Comparison of ENCODE assay signal across 9 cellular contexts in the genomic region with DNA sequence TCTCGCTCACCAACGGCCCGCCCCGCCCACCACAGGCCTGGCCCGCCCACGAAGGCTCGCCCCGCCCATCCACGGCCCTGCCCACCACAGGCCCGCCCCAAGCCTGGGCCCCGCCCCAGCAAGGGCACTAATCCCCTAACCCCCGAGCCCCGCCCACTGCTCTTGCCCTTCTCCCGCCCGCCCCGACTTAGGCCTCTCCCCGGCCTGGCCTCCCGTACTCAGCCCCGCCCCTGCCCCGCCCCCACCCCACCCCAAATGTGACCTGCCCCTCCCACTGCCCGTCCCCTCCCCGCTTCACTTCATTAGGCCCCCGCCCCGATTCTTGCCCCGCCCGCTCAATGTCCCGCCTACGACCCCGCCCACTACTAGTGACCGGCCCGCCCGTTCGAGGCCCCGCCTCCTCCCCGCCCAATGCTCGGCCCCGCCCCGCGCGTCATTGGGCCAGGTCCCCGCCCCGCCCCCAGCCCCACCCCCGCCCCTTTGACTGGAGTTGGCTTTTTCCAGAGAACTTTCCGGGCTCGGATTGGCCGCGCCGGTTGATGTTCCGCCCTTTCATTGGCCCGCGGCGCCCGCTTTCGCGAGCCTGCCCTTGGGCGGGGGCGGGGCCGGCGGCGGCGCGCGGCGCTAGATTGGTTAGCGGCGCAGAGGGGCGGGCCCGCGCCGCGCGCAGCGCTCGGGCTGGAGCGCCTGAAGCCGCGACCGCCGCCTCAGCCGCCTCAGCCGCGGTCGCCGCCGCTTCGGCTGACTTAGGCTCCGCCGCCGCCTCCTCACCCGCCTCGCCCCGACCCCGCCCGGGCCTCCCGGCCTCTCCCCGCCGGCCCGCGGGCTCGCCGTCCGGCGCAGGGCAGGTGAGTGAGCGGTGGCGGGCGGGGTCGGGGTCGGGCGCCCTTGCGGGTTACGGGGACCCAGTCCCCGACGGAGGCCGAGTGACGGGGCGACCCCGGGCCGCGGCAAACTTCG. TPM values are rescaled to one million over a fixed set of nuclear protein-coding genes. Genes with fewer than 3 reads are reported as not detected.
DNase-seq lines count a peak whose midpoint lies in the region; ATAC-seq, FAIRE-seq and TF ChIP-seq lines count a peak whose summit lies in the region.
"Had no signal": no experiment of that assay in that cellular context is flagged by ENCODE, and none has a peak within 500 bp of the region (broad histone marks: within the 10 kb centered on the region; RNA-seq: fewer than 3 reads in every experiment).

A gene (plus strand): TSS at position 705 of the 960 bp plus-strand sequence. CDS start 206,361 bp downstream, outside the sequence.

- TF ChIP-seq EP300 in HepG2 (IDR thresholded peaks at IDR 0.05; ENCODE audit: low read depth in 2 of 2, low read length in 2 of 2) (no peak), HepG2 (CRISPR knock-in tag; IDR thresholded peaks at IDR 0.05; ENCODE audit: borderline replicate concordance) (no peak)

- TF ChIP-seq POLR2A in HepG2 (IDR thresholded peaks at IDR 0.05; ENCODE audit: insufficient read depth in 1 of 2, low read depth in 2 of 2, low read length in 2 of 2) = no peak
- no peak for TF ChIP-seq POLR2A in lower leg skin (IDR thresholded peaks at IDR 0.05)

- H3K4me1 Mint-ChIP-seq in dendritic cell treated with granulocyte-macrophage colony-stimulating factor and Interleukin-4, amounts not matched to agents 40 ng/mL and 50 ng/mL, for 4 days (ENCODE audit: low read depth) = peaks cover 24% of the 10 kb centered on the region

- H3K36me3 ChIP-seq in liver (ENCODE audit: control insufficient read depth in 4 of 4, insufficient read depth in 3 of 4, low read depth in 1 of 4, low read length in 3 of 4) (no peaks in the 10 kb centered on the region), HepG2 (replicated peaks in 1 of 2; ENCODE audit: control insufficient read depth in 1 of 2, insufficient read depth in 2 of 2, low read length in 2 of 2) (no peaks in the 10 kb centered on the region)

- DNase-seq in HepG2 (ENCODE audit: low spot score) (no peak), NCI-H446 treated with DMSO at 0.1 percent for 48 hours (lab: John Stamatoyannopoulos, UW) (peak; percentile 92), lower leg skin (ENCODE audit: low spot score in 2 of 2) (peak; percentile 91 to 97)
- DNase-seq in activated CD4-positive, alpha-beta T cell treated with anti-CD3 and anti-CD28 coated beads, Interleukin-2, amount 50 U/mL, for 24 hours (ENCODE audit: low read depth in 1 of 2, low spot score in 1 of 2) = peak; percentile 96 to 98
- DNase-seq in stimulated activated CD4-positive, alpha-beta T cell treated with anti-CD3 and anti-CD28 coated beads, Interleukin-4, amount 100 ng/mL, for 1 hour = peak; percentile 97

- H3K36me3 Mint-ChIP-seq in dendritic cell treated with granulocyte-macrophage colony-stimulating factor and Interleukin-4, amounts not matched to agents 40 ng/mL and 50 ng/mL, for 4 days (ENCODE audit: low read depth) = no peaks in the 10 kb centered on the region

- H4K20me1 ChIP-seq in HepG2 (ENCODE audit: insufficient read depth, low read length) = no peaks in the 10 kb centered on the region

- H3K4me3 Mint-ChIP-seq in dendritic cell treated with granulocyte-macrophage colony-stimulating factor and Interleukin-4, amounts not matched to agents 40 ng/mL and 50 ng/mL, for 4 days = peak within 1 kb of the TSS; percentile 71

- H2AFZ ChIP-seq in HepG2 (ENCODE audit: low read length) = no peak within 1 kb of the TSS

- no peak for ATAC-seq in HepG2
- ATAC-seq in HG03139 (IDR thresholded peaks at IDR 0.05; ENCODE audit: unreplicated experiment) = peak; percentile 50

- no peak for FAIRE-seq in HepG2 (lab: Jason Lieb, UNC)
- FAIRE-seq: A204.1 had no signal

- no peak within 1 kb of the TSS for H3K27ac ChIP-seq in liver (ENCODE audit: low read depth in 1 of 2, low read length in 2 of 2)
- no peak within 1 kb of the TSS for H3K27ac ChIP-seq in HepG2 (ENCODE audit: extremely low read length, insufficient read depth, low read length)

- H3K4me3 ChIP-seq in liver (ENCODE audit: low read depth in 1 of 3, low read length in 3 of 3) (peak within 1 kb of the TSS in 1 of 3 donors; percentile 53), HepG2 (replicated peaks in 1 of 3; ENCODE audit: insufficient read depth in 1 of 3, low read depth in 2 of 3, low read length in 3 of 3) (no peak within 1 kb of the TSS), lower leg skin (ENCODE audit: low read depth, poor library complexity, severe bottlenecking) (peak within 1 kb of the TSS; percentile 23)

- in situ Hi-C loops in HepG2 (cut with HindIII; ENCODE audit: extremely low pct_ligation_motif_present, low pct_unique_long_range_greater_than_20kb) = no loop called here

- H3K4me2 ChIP-seq in HepG2 (ENCODE audit: low read depth, low read length) = no peak within 1 kb of the TSS

- 6% methylated on average over 119 of the region's 120 CpGs for WGBS in liver
- WGBS in HepG2 (ENCODE audit: low lambda C conversion rate) = 82% methylated on average over 93 of the region's 120 CpGs
- 3 to 5% methylated on average over 6 to 15 of the region's 120 CpGs for WGBS in lower leg skin, 2 donors

- no peak within 1 kb of the TSS for H3K27ac Mint-ChIP-seq in dendritic cell treated with granulocyte-macrophage colony-stimulating factor and Interleukin-4, amounts not matched to agents 40 ng/mL and 50 ng/mL, for 4 days

- H3K9ac ChIP-seq in liver (ENCODE audit: low read depth in 1 of 2, low read length in 2 of 2) (no peak within 1 kb of the TSS), HepG2 (ENCODE audit: insufficient read depth, low read depth, low read length) (no peak within 1 kb of the TSS)

- POLR2A ChIA-PET in HepG2 (lab: Yijun Ruan, JAX) = no interaction called here

- no peaks in the 10 kb centered on the region for H3K9me3 Mint-ChIP-seq in dendritic cell treated with granulocyte-macrophage colony-stimulating factor and Interleukin-4, amounts not matched to agents 40 ng/mL and 50 ng/mL, for 4 days

- intact Hi-C loops in HepG2 (cut with micrococcal nuclease; ENCODE audit: unreplicated experiment) = no loop called here
- intact Hi-C loops in dendritic cell treated with granulocyte-macrophage colony-stimulating factor and Interleukin-4, amounts not matched to agents 40 ng/mL and 50 ng/mL, for 4 days (cut with micrococcal nuclease) = loop anchor here (5.0 to 10.0 kb wide), 2 partner anchors 51 to 88 kb away; no protein-coding TSS in a partner anchor
- intact Hi-C loops in lower leg skin (cut with DNase I; ENCODE audit: low total_unique reads) = no loop called here

- BruUV-seq in HepG2 (replicated peaks; lab: Mats Ljungman, UMichigan) = no TSS peak

- peaks cover 0 to 4% (median under 1%) of the 10 kb centered on the region in 4 donors for H3K27me3 ChIP-seq in liver (ENCODE audit: control insufficient read depth in 4 of 4, insufficient read depth in 4 of 4, low read length in 3 of 4)
- H3K27me3 ChIP-seq in HepG2 (ENCODE audit: control insufficient read depth in 1 of 2, insufficient read depth in 2 of 2, low read length in 2 of 2) = peaks cover 0 to 5% of the 10 kb centered on the region in 2 experiments; a peak in 3 of 5 replicates

- peaks cover 26% of the 10 kb centered on the region for H3K27me3 Mint-ChIP-seq in dendritic cell treated with granulocyte-macrophage colony-stimulating factor and Interleukin-4, amounts not matched to agents 40 ng/mL and 50 ng/mL, for 4 days

- CTCF ChIA-PET in HepG2 (lab: Yijun Ruan, JAX; ENCODE audit: low intra/inter-chr PET ratio, low total read pairs) = no interaction called here

- no peaks in the 10 kb centered on the region for H3K79me2 ChIP-seq in HepG2 (ENCODE audit: insufficient read depth, low read length)

- no peak for TF ChIP-seq CTCF in liver (IDR thresholded peaks at IDR 0.05; ENCODE audit: low read depth, low read length, missing input control)
- no peak for TF ChIP-seq CTCF in HepG2 (CRISPR knock-in tag; IDR thresholded peaks at IDR 0.05)
- no peak for TF ChIP-seq CTCF in lower leg skin (IDR thresholded peaks at IDR 0.05)

- H3K4me1 ChIP-seq in liver (ENCODE audit: control insufficient read depth in 4 of 4, insufficient read depth in 4 of 4, low read length in 3 of 4) (peaks cover 0 to 7% (median 3%) of the 10 kb centered on the region in 4 donors), HepG2 (ENCODE audit: insufficient read depth, low read length) (no peaks in the 10 kb centered on the region)

- TF ChIP-seq RAD21 in liver (IDR thresholded peaks at IDR 0.05) (no peak), HepG2 (CRISPR knock-in tag; IDR thresholded peaks at IDR 0.05) (no peak)

- H3K9me3 ChIP-seq in liver (ENCODE audit: control insufficient read depth in 4 of 4, low read length in 3 of 4) = no peaks in the 10 kb centered on the region
- no peaks in the 10 kb centered on the region for H3K9me3 ChIP-seq in HepG2 (ENCODE audit: low read length)

TF ChIP-seq in liver, 16 proteins besides CTCF, POLR2A, EP300 and RAD21 (continues in another document):
- TF ChIP-seq EGR1 (IDR thresholded peaks at IDR 0.05; ENCODE audit: low read depth in 2 of 2) (no peak), SP1 (IDR thresholded peaks at IDR 0.05) (peak; percentile 23)

RNA-seq across cellular contexts. Expression of the gene that starts here (rescaled TPM):
- total RNA-seq in liver (1 to 10 TPM in 1 of 2 donors, under 1 TPM in 1; 0.37 to 1.6 TPM), HepG2 (2016; rRNA removed; fragmentation: Illumina TruSeq; extraction: Trizol) (not detected in 2 replicates), lower leg skin (1 to 10 TPM in 2 of 4 donors, under 1 TPM in 1, not detected in 1; 0.99 to 7.0 (median 2.5) TPM)
- polyA plus RNA-seq in liver (under 1 TPM; 0.36 to 0.46 TPM), HepG2 (2011; rRNA removed) (not detected in 2 replicates)
- not detected in 2 replicates for total RNA-seq in HepG2 (2016; cell fraction: cytosol; rRNA removed; fragmentation: Illumina TruSeq; extraction: Trizol; ENCODE audit: low read depth)
- not detected in 2 replicates for total RNA-seq in HepG2 (2016; cell fraction: insoluble cytoplasmic fraction; rRNA removed; fragmentation: Illumina TruSeq; extraction: Trizol)
- total RNA-seq in HepG2 (2016; cell fraction: membrane; rRNA removed; fragmentation: Illumina TruSeq; extraction: Trizol) = not detected in 2 replicates
- total RNA-seq in HepG2 (2016; cell fraction: nucleus; rRNA removed; fragmentation: Illumina TruSeq; extraction: Trizol) = not detected in 2 replicates
- not detected in 2 replicates for polyA plus RNA-seq in HepG2 (2011; cell fraction: cytosol; rRNA removed)
- not detected in 2 replicates for polyA plus RNA-seq in HepG2 (2011; cell fraction: nucleus; rRNA removed)
- not detected in 2 replicates for polyA plus RNA-seq in HepG2 (2012)
- not detected in 2 replicates for polyA plus RNA-seq in HepG2 (2016; cell fraction: cytosol; fragmentation: Illumina TruSeq; extraction: Trizol; ENCODE audit: low read depth)
- polyA plus RNA-seq in HepG2 (2016; cell fraction: insoluble cytoplasmic fraction; fragmentation: Illumina TruSeq; extraction: Trizol; ENCODE audit: low read depth) = not detected in 2 replicates
- not detected in 2 replicates for polyA plus RNA-seq in HepG2 (2016; cell fraction: membrane; fragmentation: Illumina TruSeq; extraction: Trizol; ENCODE audit: low read depth)
- polyA plus RNA-seq in HepG2 (2016; cell fraction: nucleus; fragmentation: Illumina TruSeq; extraction: Trizol; ENCODE audit: insufficient read depth, low read depth) = not detected in 2 replicates
- polyA minus RNA-seq in HepG2 (2011; rRNA and poly(A)+ RNA removed; ENCODE audit: low replicate concordance) = not detected in 2 replicates
- not detected in 2 replicates for polyA minus RNA-seq in HepG2 (2011; cell fraction: cytosol; rRNA and poly(A)+ RNA removed)
- not detected in 2 replicates for polyA minus RNA-seq in HepG2 (2011; cell fraction: nucleus; rRNA and poly(A)+ RNA removed)
